Comparison of ENCODE assay signal across 1 cellular context in the genomic region with DNA sequence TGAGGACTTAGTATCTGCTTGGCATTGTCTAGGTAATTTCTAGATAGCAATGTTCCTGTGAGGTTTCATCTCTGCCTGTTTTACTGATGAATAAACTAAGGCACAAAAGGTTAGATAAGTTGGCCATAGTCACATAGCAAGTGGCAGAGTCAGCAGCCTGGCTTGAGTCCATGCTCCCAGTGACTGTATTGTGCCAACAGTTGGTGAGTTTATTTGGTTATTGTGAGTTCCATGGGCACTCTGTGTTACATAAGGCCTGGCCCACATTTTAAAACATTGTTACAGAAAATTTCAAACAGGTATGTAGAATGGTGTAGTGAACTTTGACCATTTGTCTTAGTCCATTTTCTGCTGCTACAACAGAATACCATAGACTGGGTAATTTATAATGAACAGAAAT.
TF ChIP-seq lines count a peak whose summit lies in the region.

No MANE protein-coding gene starts in this region.

TF ChIP-seq in SK-N-SH, 30 proteins besides CTCF, POLR2A, EP300 and RAD21:
- TF ChIP-seq, protein P1, sequence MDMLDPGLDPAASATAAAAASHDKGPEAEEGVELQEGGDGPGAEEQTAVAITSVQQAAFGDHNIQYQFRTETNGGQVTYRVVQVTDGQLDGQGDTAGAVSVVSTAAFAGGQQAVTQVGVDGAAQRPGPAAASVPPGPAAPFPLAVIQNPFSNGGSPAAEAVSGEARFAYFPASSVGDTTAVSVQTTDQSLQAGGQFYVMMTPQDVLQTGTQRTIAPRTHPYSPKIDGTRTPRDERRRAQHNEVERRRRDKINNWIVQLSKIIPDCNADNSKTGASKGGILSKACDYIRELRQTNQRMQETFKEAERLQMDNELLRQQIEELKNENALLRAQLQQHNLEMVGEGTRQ (IDR thresholded peaks at IDR 0.05; ENCODE audit: borderline replicate concordance, low read depth, low read length): no peak
- TF ChIP-seq MXI1 (IDR thresholded peaks at IDR 0.05; ENCODE audit: low read depth, low read length) (no peak), NFIC (IDR thresholded peaks at IDR 0.05; ENCODE audit: borderline replicate concordance) (no peak), CHD2 (IDR thresholded peaks at IDR 0.05; ENCODE audit: low read length, partially characterized antibody) (no peak), GABPA (IDR thresholded peaks at IDR 0.05; ENCODE audit: low read depth) (no peak), RFX5 (IDR thresholded peaks at IDR 0.05; ENCODE audit: low read length) (no peak), TAF1 (IDR thresholded peaks at IDR 0.05; ENCODE audit: borderline replicate concordance, low read depth, low read length) (no peak), FOXJ3 (CRISPR knock-in tag; IDR thresholded peaks at IDR 0.05) (no peak), FOXM1 (IDR thresholded peaks at IDR 0.05; ENCODE audit: low read depth) (no peak), NRF1 (IDR thresholded peaks at IDR 0.05; ENCODE audit: low read depth, low read length) (no peak), YY1 (IDR thresholded peaks at IDR 0.05; ENCODE audit: low read depth) (no peak), RXRA (IDR thresholded peaks at IDR 0.05; ENCODE audit: borderline replicate concordance, low read depth) (no peak), JUND (IDR thresholded peaks at IDR 0.05) (no peak), TCF12 (IDR thresholded peaks at IDR 0.05) (no peak)
- TF ChIP-seq, protein P2, sequence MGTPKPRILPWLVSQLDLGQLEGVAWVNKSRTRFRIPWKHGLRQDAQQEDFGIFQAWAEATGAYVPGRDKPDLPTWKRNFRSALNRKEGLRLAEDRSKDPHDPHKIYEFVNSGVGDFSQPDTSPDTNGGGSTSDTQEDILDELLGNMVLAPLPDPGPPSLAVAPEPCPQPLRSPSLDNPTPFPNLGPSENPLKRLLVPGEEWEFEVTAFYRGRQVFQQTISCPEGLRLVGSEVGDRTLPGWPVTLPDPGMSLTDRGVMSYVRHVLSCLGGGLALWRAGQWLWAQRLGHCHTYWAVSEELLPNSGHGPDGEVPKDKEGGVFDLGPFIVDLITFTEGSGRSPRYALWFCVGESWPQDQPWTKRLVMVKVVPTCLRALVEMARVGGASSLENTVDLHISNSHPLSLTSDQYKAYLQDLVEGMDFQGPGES (IDR thresholded peaks at IDR 0.05; ENCODE audit: low read depth, low read length): no peak
- TF ChIP-seq, protein P3, sequence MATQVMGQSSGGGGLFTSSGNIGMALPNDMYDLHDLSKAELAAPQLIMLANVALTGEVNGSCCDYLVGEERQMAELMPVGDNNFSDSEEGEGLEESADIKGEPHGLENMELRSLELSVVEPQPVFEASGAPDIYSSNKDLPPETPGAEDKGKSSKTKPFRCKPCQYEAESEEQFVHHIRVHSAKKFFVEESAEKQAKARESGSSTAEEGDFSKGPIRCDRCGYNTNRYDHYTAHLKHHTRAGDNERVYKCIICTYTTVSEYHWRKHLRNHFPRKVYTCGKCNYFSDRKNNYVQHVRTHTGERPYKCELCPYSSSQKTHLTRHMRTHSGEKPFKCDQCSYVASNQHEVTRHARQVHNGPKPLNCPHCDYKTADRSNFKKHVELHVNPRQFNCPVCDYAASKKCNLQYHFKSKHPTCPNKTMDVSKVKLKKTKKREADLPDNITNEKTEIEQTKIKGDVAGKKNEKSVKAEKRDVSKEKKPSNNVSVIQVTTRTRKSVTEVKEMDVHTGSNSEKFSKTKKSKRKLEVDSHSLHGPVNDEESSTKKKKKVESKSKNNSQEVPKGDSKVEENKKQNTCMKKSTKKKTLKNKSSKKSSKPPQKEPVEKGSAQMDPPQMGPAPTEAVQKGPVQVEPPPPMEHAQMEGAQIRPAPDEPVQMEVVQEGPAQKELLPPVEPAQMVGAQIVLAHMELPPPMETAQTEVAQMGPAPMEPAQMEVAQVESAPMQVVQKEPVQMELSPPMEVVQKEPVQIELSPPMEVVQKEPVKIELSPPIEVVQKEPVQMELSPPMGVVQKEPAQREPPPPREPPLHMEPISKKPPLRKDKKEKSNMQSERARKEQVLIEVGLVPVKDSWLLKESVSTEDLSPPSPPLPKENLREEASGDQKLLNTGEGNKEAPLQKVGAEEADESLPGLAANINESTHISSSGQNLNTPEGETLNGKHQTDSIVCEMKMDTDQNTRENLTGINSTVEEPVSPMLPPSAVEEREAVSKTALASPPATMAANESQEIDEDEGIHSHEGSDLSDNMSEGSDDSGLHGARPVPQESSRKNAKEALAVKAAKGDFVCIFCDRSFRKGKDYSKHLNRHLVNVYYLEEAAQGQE (IDR thresholded peaks at IDR 0.05; ENCODE audit: low read depth, low read length): no peak
- TF ChIP-seq, protein P4, sequence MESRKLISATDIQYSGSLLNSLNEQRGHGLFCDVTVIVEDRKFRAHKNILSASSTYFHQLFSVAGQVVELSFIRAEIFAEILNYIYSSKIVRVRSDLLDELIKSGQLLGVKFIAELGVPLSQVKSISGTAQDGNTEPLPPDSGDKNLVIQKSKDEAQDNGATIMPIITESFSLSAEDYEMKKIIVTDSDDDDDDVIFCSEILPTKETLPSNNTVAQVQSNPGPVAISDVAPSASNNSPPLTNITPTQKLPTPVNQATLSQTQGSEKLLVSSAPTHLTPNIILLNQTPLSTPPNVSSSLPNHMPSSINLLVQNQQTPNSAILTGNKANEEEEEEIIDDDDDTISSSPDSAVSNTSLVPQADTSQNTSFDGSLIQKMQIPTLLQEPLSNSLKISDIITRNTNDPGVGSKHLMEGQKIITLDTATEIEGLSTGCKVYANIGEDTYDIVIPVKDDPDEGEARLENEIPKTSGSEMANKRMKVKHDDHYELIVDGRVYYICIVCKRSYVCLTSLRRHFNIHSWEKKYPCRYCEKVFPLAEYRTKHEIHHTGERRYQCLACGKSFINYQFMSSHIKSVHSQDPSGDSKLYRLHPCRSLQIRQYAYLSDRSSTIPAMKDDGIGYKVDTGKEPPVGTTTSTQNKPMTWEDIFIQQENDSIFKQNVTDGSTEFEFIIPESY (IDR thresholded peaks at IDR 0.05; ENCODE audit: borderline replicate concordance, low read depth): no peak
TF ChIP-seq in SK-N-SH: peak in this region for 0.
